In genomic region chr1:198018529-198018928, GRCh38 we compare ENCODE assay signal across 11 cellular contexts.
DNase-seq lines count a peak whose midpoint lies in the region; ATAC-seq, FAIRE-seq and TF ChIP-seq lines count a peak whose summit lies in the region.
"Had no signal": no experiment of that assay in that cellular context is flagged by ENCODE, and none has a peak within 500 bp of the region (broad histone marks: within the 10 kb centered on the region; RNA-seq: fewer than 3 reads in every experiment).

No MANE protein-coding gene starts in this region.

- H3K36me3 ChIP-seq in astrocyte (ENCODE audit: insufficient read depth, low read length): no peaks in the 10 kb centered on the region
- H3K36me3 ChIP-seq in tibial nerve: no peaks in the 10 kb centered on the region

- DNase-seq in COLO829 (ENCODE audit: low spot score): peak; percentile 86
- DNase-seq in HS-27A (ENCODE audit: low read depth): peak; percentile 97
- peak; percentile 92 for DNase-seq in astrocyte (ENCODE audit: low read depth)
- peak; percentile 74 for DNase-seq in kidney glomerular epithelial cell (lab: John Stamatoyannopoulos, UW)
- DNase-seq in tibial nerve (ENCODE audit: low spot score in 2 of 2): no peak
- DNase-seq in iPS-NIHi11 (ENCODE audit: low spot score): no peak
- DNase-seq: activated T-cell treated with anti-CD3 and anti-CD28 coated beads, Interleukin-2, amount 50 U/mL, for 1 hour; NCI-H446 treated with DMSO at 0.1 percent for 48 hours; T-helper 9 cell had no signal

- FAIRE-seq in astrocyte (lab: Jason Lieb, UNC): peak; percentile 85

- H3K4me3 Mint-ChIP-seq in astrocyte (ENCODE audit: unreplicated experiment): no peak overlapping the region

- no peak overlapping the region for H2AFZ ChIP-seq in astrocyte (ENCODE audit: low read depth, low read length)

- peak overlapping the region; percentile 88 for H3K27ac Mint-ChIP-seq in astrocyte (ENCODE audit: unreplicated experiment)

- no peak for TF ChIP-seq EP300 in tibial nerve (IDR thresholded peaks at IDR 0.05)

- H3K4me1 Mint-ChIP-seq in astrocyte (ENCODE audit: low read depth, unreplicated experiment): peaks cover 18% of the 10 kb centered on the region

- no peaks in the 10 kb centered on the region for H3K79me2 ChIP-seq in astrocyte (ENCODE audit: insufficient read depth, low read length)

- H3K27me3 ChIP-seq in astrocyte (ENCODE audit: insufficient read depth, low read length): no peaks in the 10 kb centered on the region
- H3K27me3 ChIP-seq in tibial nerve: no peaks in the 10 kb centered on the region

- TF ChIP-seq CTCF in astrocyte (IDR thresholded peaks at IDR 0.05; ENCODE audit: insufficient read depth, low read depth, low read length): no peak
- TF ChIP-seq CTCF in tibial nerve (IDR thresholded peaks at IDR 0.05): no peak

- ATAC-seq in HG03025 (IDR thresholded peaks at IDR 0.05; ENCODE audit: low FRiP score, unreplicated experiment) (no peak), GM18907 (IDR thresholded peaks at IDR 0.05; ENCODE audit: unreplicated experiment) (no peak)

- H3K36me3 Mint-ChIP-seq in astrocyte (ENCODE audit: low read depth, unreplicated experiment): peaks cover 6% of the 10 kb centered on the region

- peaks cover 3% of the 10 kb centered on the region for H3K9me3 Mint-ChIP-seq in astrocyte (ENCODE audit: unreplicated experiment)

- no peak for TF ChIP-seq POLR2A in tibial nerve (IDR thresholded peaks at IDR 0.05)

- WGBS in tibial nerve, 2 donors: 29 to 33% methylated on average over 1 of the region's 1 CpG

- no peak overlapping the region for H3K9ac ChIP-seq in astrocyte (ENCODE audit: low read length)

- peak overlapping the region; percentile 47 for H3K27ac ChIP-seq in astrocyte (ENCODE audit: low read depth, low read length)
- no peak overlapping the region for H3K27ac ChIP-seq in tibial nerve

- H3K4me3 ChIP-seq in astrocyte (ENCODE audit: insufficient read depth, low read depth, low read length) (no peak overlapping the region), tibial nerve (no peak overlapping the region)

- peak overlapping the region; percentile 39 for H3K4me2 ChIP-seq in astrocyte (ENCODE audit: low read length)

- no peaks in the 10 kb centered on the region for H3K9me3 ChIP-seq in astrocyte (ENCODE audit: insufficient read depth, low read depth, low read length)
- H3K9me3 ChIP-seq in tibial nerve: no peaks in the 10 kb centered on the region

- H3K4me1 ChIP-seq in astrocyte (ENCODE audit: insufficient read depth, low read length): peaks cover 10% of the 10 kb centered on the region
- no peaks in the 10 kb centered on the region for H3K4me1 ChIP-seq in tibial nerve

- H4K20me1 ChIP-seq in astrocyte (ENCODE audit: insufficient read depth, low read length): no peaks in the 10 kb centered on the region

- no peaks in the 10 kb centered on the region for H3K27me3 Mint-ChIP-seq in astrocyte (ENCODE audit: low read depth, unreplicated experiment)

Comparison
In these comparisons a context has a peak if more than half of its experiments do, and no peak if none do; other contexts are left out.
1. DNase-seq: peak in COLO829 (single experiment), HS-27A (single experiment), astrocyte (single experiment) and kidney glomerular epithelial cell (single experiment); none in tibial nerve (0 of 2) and iPS-NIHi11 (single experiment).